ENCODE assay signal across 8 cellular contexts in the genomic region with DNA sequence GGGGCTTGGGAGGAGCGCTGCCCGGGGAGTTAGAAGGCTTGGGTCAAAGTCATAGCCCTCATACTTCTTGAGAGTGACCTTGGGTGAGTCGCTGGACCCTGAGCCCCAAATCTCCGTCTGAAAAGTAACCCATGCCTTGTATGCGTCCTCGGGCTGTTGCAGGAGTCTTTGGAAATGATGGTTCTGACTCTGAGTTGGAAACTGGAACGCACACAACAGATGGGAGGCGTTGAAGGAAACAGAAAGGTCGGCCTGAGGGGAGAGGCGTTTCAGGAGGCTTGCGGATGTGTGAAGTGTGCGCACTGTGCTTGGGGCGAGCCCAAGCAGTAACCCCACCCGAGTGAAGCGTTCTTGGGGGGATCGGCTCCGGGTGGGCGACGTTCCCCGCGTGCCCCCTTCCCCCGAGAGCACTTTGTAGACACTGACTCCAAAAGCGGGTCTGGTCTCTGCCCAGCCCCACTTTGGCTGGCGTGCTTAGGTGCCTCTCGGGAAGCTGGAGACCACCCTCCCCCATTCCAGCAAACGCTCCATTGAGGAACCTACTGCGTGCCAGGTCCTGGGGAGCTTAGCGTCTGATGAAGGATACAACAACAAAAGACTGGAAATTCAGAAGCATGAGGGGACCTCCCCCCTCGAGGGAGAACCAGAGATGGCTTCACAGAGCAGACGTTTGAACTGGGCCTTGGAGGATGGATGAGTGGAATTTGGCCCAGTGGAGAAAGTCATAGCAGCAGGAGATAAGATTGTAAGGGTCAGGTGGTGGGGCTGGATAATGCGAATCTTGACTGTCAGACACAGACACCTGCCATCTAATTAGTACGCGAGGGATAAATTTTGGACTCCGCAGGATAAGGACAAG. TPM values are rescaled to one million over a fixed set of nuclear protein-coding genes. Genes with fewer than 3 reads are reported as not detected.
DNase-seq lines count a peak whose midpoint lies in the region; ATAC-seq and TF ChIP-seq lines count a peak whose summit lies in the region.

No MANE protein-coding gene starts in this region.

- ATAC-seq in central memory CD8-positive, alpha-beta T cell (replicated peaks; ENCODE audit: extremely low read depth, poor library complexity, severe bottlenecking) = no peak
- ATAC-seq in GM19023 (IDR thresholded peaks at IDR 0.05; ENCODE audit: unreplicated experiment) = no peak
- no peak for ATAC-seq in HG03159 (IDR thresholded peaks at IDR 0.05; ENCODE audit: unreplicated experiment)

- H3K4me1 ChIP-seq in Caco-2 = peaks cover 31% of the 10 kb centered on the region
- peaks cover 13 to 23% (median 21%) of the 10 kb centered on the region in 4 donors for H3K4me1 ChIP-seq in transverse colon

- no peak for TF ChIP-seq EP300 in transverse colon (IDR thresholded peaks at IDR 0.05; ENCODE audit: low read depth)

- H3K27ac ChIP-seq in transverse colon = peak overlapping the region; percentile 89 to 99 (median 96)

- WGBS in lower leg skin, 2 donors = 35 to 36% methylated on average over 34 of the region's 34 CpGs
- 54 to 68% methylated on average over 8 to 34 of the region's 34 CpGs for WGBS in transverse colon (ENCODE audit: low coverage in 1 of 2), 2 donors

- DNase-seq in Caco-2 = no peak
- DNase-seq in MG63 = no peak
- DNase-seq in central memory CD8-positive, alpha-beta T cell (ENCODE audit: low spot score in 2 of 2) = no peak
- DNase-seq in lower leg skin (ENCODE audit: low spot score in 2 of 2) = peak in 1 of 2 donors; percentile 87
- no peak for DNase-seq in transverse colon
- DNase-seq in inferior parietal cortex (ENCODE audit: extremely low spot score) = no peak

- peak overlapping the region; percentile 91 for H3K27ac Mint-ChIP-seq in Caco-2 (ENCODE audit: unreplicated experiment)
- H3K27ac Mint-ChIP-seq in central memory CD8-positive, alpha-beta T cell (ENCODE audit: low read depth) = peak overlapping the region; percentile 92

- H3K4me3 Mint-ChIP-seq in Caco-2 (ENCODE audit: unreplicated experiment) = peak overlapping the region; percentile 77
- peak overlapping the region; percentile 91 for H3K4me3 Mint-ChIP-seq in central memory CD8-positive, alpha-beta T cell

- H3K36me3 ChIP-seq in Caco-2 (ENCODE audit: control insufficient read depth, insufficient read depth, low read length) (no peaks in the 10 kb centered on the region), MG63 (no peaks in the 10 kb centered on the region), transverse colon (no peaks in the 10 kb centered on the region)

- TF ChIP-seq POLR2A in lower leg skin (IDR thresholded peaks at IDR 0.05) = no peak
- no peak for TF ChIP-seq POLR2A in transverse colon (IDR thresholded peaks at IDR 0.05)

- H3K36me3 Mint-ChIP-seq in Caco-2 (ENCODE audit: insufficient read depth, unreplicated experiment) = peaks cover 21% of the 10 kb centered on the region
- peaks cover 6% of the 10 kb centered on the region for H3K36me3 Mint-ChIP-seq in central memory CD8-positive, alpha-beta T cell (ENCODE audit: insufficient read depth)

- H3K27me3 Mint-ChIP-seq in Caco-2 (ENCODE audit: insufficient read depth, unreplicated experiment) = no peaks in the 10 kb centered on the region
- no peaks in the 10 kb centered on the region for H3K27me3 Mint-ChIP-seq in central memory CD8-positive, alpha-beta T cell

- no peak for TF ChIP-seq CTCF in Caco-2 (IDR thresholded peaks at IDR 0.05; ENCODE audit: insufficient read depth in 1 of 2, low read depth in 1 of 2, low read length in 1 of 2, severe bottlenecking in 1 of 2, unreplicated experiment in 1 of 2)
- no peak for TF ChIP-seq CTCF in lower leg skin (IDR thresholded peaks at IDR 0.05)
- no peak for TF ChIP-seq CTCF in transverse colon (IDR thresholded peaks at IDR 0.05)

- no peaks in the 10 kb centered on the region for H3K27me3 ChIP-seq in Caco-2 (replicated peaks; ENCODE audit: control insufficient read depth, insufficient read depth, low read length)
- H3K27me3 ChIP-seq in MG63 = no peaks in the 10 kb centered on the region
- no peaks in the 10 kb centered on the region for H3K27me3 ChIP-seq in transverse colon

- in situ Hi-C loops in transverse colon (cut with MboI; ENCODE audit: low pct_ligation_motif_present in 1 of 4, low pct_unique_long_range_greater_than_20kb in 1 of 4, low sequenced_read_pairs in 3 of 4) = loop anchor here (5.0 to 25.0 kb wide), 8 partner anchors 157 to 507 kb away; a partner anchor contains a TSS

- CTCF ChIA-PET in Caco-2 (lab: Charles Lee) = interaction anchor here (0.6 kb wide), 1 partner anchor 12 kb away, joined by 3 read pairs; no protein-coding TSS in a partner anchor

- H3K9me3 ChIP-seq in Caco-2 = no peaks in the 10 kb centered on the region
- H3K9me3 ChIP-seq in MG63 = no peaks in the 10 kb centered on the region
- no peaks in the 10 kb centered on the region for H3K9me3 ChIP-seq in transverse colon

- peak overlapping the region; percentile 81 for H3K4me3 ChIP-seq in Caco-2 (ENCODE audit: low read depth, low read length)
- H3K4me3 ChIP-seq in MG63 = peak overlapping the region; percentile 79
- H3K4me3 ChIP-seq in lower leg skin (ENCODE audit: low read depth, poor library complexity, severe bottlenecking) = peak overlapping the region; percentile 66
- H3K4me3 ChIP-seq in transverse colon = peak overlapping the region; percentile 84 to 99 (median 90)

- POLR2A ChIA-PET in Caco-2 (lab: Charles Lee) = no interaction called here

- intact Hi-C loops in Caco-2 (cut with micrococcal nuclease; ENCODE audit: unreplicated experiment) = loop anchor here (1.0 to 10.0 kb wide), 8 partner anchors 120 to 458 kb away; a partner anchor contains a TSS
- intact Hi-C loops in lower leg skin (cut with DNase I; ENCODE audit: low total_unique reads) = no loop called here
- intact Hi-C loops in transverse colon (cut with DNase I; ENCODE audit: low total_unique reads) = no loop called here

- TSS peak; percentile 62 for BruUV-seq in Caco-2 (replicated peaks; lab: Mats Ljungman, UMichigan)

- H3K9me3 Mint-ChIP-seq in Caco-2 (ENCODE audit: unreplicated experiment) = no peaks in the 10 kb centered on the region
- no peaks in the 10 kb centered on the region for H3K9me3 Mint-ChIP-seq in central memory CD8-positive, alpha-beta T cell

- peaks cover 22% of the 10 kb centered on the region for H3K4me1 Mint-ChIP-seq in Caco-2 (ENCODE audit: low read depth, unreplicated experiment)
- H3K4me1 Mint-ChIP-seq in central memory CD8-positive, alpha-beta T cell = peaks cover 13% of the 10 kb centered on the region

RNA-seq across cellular contexts. Expression of a gene that starts 0.9 kb away (rescaled TPM):
- total RNA-seq in Caco-2 (2022) (29.1 and 29.3 TPM in 2 replicates), lower leg skin (10 to 100 TPM; 13.3 to 24.8 (median 16.9) TPM), transverse colon (10 to 100 TPM; 15.7 to 30.0 (median 24.1) TPM)
- 9.0 and 15.9 TPM in 2 replicates for total RNA-seq in MG63 (2014; rRNA removed; shearing (Covaris generic); ENCODE audit: low replicate concordance)
